Comparison of ENCODE assay signal across 8 cellular contexts in the genomic region with DNA sequence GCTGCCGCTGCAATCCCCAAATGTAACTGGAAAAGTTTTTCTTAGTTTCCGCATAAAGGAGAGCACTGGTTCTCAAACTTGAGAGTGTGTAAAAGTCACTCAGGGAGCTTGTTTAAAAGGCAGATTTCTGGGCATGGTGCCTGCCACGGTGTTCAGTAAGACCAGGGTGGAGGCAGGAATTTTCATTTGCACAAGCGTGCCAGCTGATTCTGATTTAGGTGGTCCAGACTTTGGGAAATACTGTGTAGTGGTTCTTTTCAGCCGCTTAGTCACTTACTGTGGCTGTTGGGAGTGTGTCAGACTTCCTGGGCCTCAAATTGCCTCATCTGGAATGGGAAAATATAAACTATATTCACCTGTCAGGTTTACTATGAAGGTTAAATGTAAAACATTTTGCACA. TPM values are rescaled to one million over a fixed set of nuclear protein-coding genes. Genes with fewer than 3 reads are reported as not detected.
DNase-seq lines count a peak whose midpoint lies in the region; TF ChIP-seq lines count a peak whose summit lies in the region.

No MANE protein-coding gene starts in this region.

- peaks cover 29% of the 10 kb centered on the region for H3K4me1 ChIP-seq in suprapubic skin

- H3K9me3 Mint-ChIP-seq in T-helper 1 cell treated with Interleukin-12 subunit alpha and Interleukin-12 subunit beta and Interleukin-4 antibody, amounts not matched to agents 30 μg/mL and 1 μg/mL, for 36 hours: no peaks in the 10 kb centered on the region
- H3K9me3 Mint-ChIP-seq in activated CD4-positive, alpha-beta memory T cell treated with anti-CD3 and anti-CD28 coated beads, Interleukin-2, amount 10 ng/mL, durations not matched to agents 7 days and 5 days: no peaks in the 10 kb centered on the region

- no peaks in the 10 kb centered on the region for H3K27me3 ChIP-seq in suprapubic skin

- H3K4me1 Mint-ChIP-seq in T-helper 1 cell treated with Interleukin-12 subunit alpha and Interleukin-12 subunit beta and Interleukin-4 antibody, amounts not matched to agents 30 μg/mL and 1 μg/mL, for 36 hours (ENCODE audit: low read depth): peaks cover 4% of the 10 kb centered on the region
- peaks cover 12% of the 10 kb centered on the region for H3K4me1 Mint-ChIP-seq in activated CD4-positive, alpha-beta memory T cell treated with anti-CD3 and anti-CD28 coated beads, Interleukin-2, amount 10 ng/mL, durations not matched to agents 7 days and 5 days

- no peak for TF ChIP-seq POLR2A in suprapubic skin (IDR thresholded peaks at IDR 0.05)

- no peak for TF ChIP-seq CTCF in suprapubic skin (IDR thresholded peaks at IDR 0.05)

- no peaks in the 10 kb centered on the region for H3K9me3 ChIP-seq in iPS-18c (ENCODE audit: control insufficient read depth, insufficient read depth, low read length)
- H3K9me3 ChIP-seq in suprapubic skin: no peaks in the 10 kb centered on the region

- H3K36me3 Mint-ChIP-seq in T-helper 1 cell treated with Interleukin-12 subunit alpha and Interleukin-12 subunit beta and Interleukin-4 antibody, amounts not matched to agents 30 μg/mL and 1 μg/mL, for 36 hours (ENCODE audit: low read depth): peaks cover 1% of the 10 kb centered on the region
- H3K36me3 Mint-ChIP-seq in activated CD4-positive, alpha-beta memory T cell treated with anti-CD3 and anti-CD28 coated beads, Interleukin-2, amount 10 ng/mL, durations not matched to agents 7 days and 5 days (ENCODE audit: low read depth): no peaks in the 10 kb centered on the region

- no peak overlapping the region for H3K27ac ChIP-seq in suprapubic skin

- CTCF ChIA-PET in activated CD4-positive, alpha-beta memory T cell treated with anti-CD3 and anti-CD28 coated beads, Interleukin-2, amount 10 ng/mL, durations not matched to agents 7 days and 5 days (lab: Charles Lee): no interaction called here

- POLR2A ChIA-PET in activated CD4-positive, alpha-beta memory T cell treated with anti-CD3 and anti-CD28 coated beads, Interleukin-2, amount 10 ng/mL, durations not matched to agents 7 days and 5 days (lab: Charles Lee): no interaction called here

- no peaks in the 10 kb centered on the region for H3K36me3 ChIP-seq in suprapubic skin

- 30% methylated on average over 5 of the region's 5 CpGs for WGBS in suprapubic skin

- no peak overlapping the region for H3K27ac Mint-ChIP-seq in T-helper 1 cell treated with Interleukin-12 subunit alpha and Interleukin-12 subunit beta and Interleukin-4 antibody, amounts not matched to agents 30 μg/mL and 1 μg/mL, for 36 hours
- H3K27ac Mint-ChIP-seq in activated CD4-positive, alpha-beta memory T cell treated with anti-CD3 and anti-CD28 coated beads, Interleukin-2, amount 10 ng/mL, durations not matched to agents 7 days and 5 days: no peak overlapping the region

- H3K4me3 Mint-ChIP-seq in T-helper 1 cell treated with Interleukin-12 subunit alpha and Interleukin-12 subunit beta and Interleukin-4 antibody, amounts not matched to agents 30 μg/mL and 1 μg/mL, for 36 hours: peak overlapping the region; percentile 81
- H3K4me3 Mint-ChIP-seq in activated CD4-positive, alpha-beta memory T cell treated with anti-CD3 and anti-CD28 coated beads, Interleukin-2, amount 10 ng/mL, durations not matched to agents 7 days and 5 days: peak overlapping the region; percentile 88

- H3K27me3 Mint-ChIP-seq in T-helper 1 cell treated with Interleukin-12 subunit alpha and Interleukin-12 subunit beta and Interleukin-4 antibody, amounts not matched to agents 30 μg/mL and 1 μg/mL, for 36 hours (ENCODE audit: low read depth): peaks cover 35% of the 10 kb centered on the region
- peaks cover 27% of the 10 kb centered on the region for H3K27me3 Mint-ChIP-seq in activated CD4-positive, alpha-beta memory T cell treated with anti-CD3 and anti-CD28 coated beads, Interleukin-2, amount 10 ng/mL, durations not matched to agents 7 days and 5 days

- TF ChIP-seq EP300 in suprapubic skin (IDR thresholded peaks at IDR 0.05): no peak

- peak overlapping the region; percentile 97 for H3K4me3 ChIP-seq in iPS-18c (ENCODE audit: insufficient read depth, low read depth, low read length)
- peak overlapping the region; percentile 92 for H3K4me3 ChIP-seq in suprapubic skin

- DNase-seq in T-helper 1 cell: no peak
- DNase-seq in activated CD4-positive, alpha-beta memory T cell treated with anti-CD3 and anti-CD28 coated beads, Interleukin-2, amount 10 ng/mL, durations not matched to agents 7 days and 5 days: no peak
- peak in 1 of 2 donors; percentile 41 for DNase-seq in suprapubic skin (ENCODE audit: low spot score in 2 of 2)
- DNase-seq in NCI-H2196 treated with DMSO at 0.1 percent for 48 hours (lab: John Stamatoyannopoulos, UW; ENCODE audit: unreplicated experiment): no peak
- no peak for DNase-seq in foreskin melanocyte
- DNase-seq in SKM-1 (lab: John Stamatoyannopoulos, UW; ENCODE audit: unreplicated experiment): no peak

RNA-seq across cellular contexts. Expression of a gene that starts 0.8 kb away (rescaled TPM):
- under 1 TPM; 0.50 to 0.55 TPM for total RNA-seq in activated CD4-positive, alpha-beta memory T cell treated with anti-CD3 and anti-CD28 coated beads, Interleukin-2, amount 10 ng/mL, durations not matched to agents 7 days and 5 days
- total RNA-seq in suprapubic skin: 10 to 100 TPM in 2 of 4 donors, 1 to 10 TPM in 2; 6.5 to 11.5 (median 9.3) TPM

Comparison
In these comparisons a context has a peak if more than half of its experiments do, and no peak if none do; other contexts are left out.
1. RNA of a gene that starts 0.8 kb away (total RNA-seq): 6.5 to 11.5 TPM in suprapubic skin; 0.50 to 0.55 TPM in activated CD4-positive, alpha-beta memory T cell treated with anti-CD3 and anti-CD28 coated beads, Interleukin-2, amount 10 ng/mL, durations not matched to agents 7 days and 5 days; every median in the first group is over 4 times any median in the second.